ENCODE assay signal across 8 cellular contexts in the genomic region with DNA sequence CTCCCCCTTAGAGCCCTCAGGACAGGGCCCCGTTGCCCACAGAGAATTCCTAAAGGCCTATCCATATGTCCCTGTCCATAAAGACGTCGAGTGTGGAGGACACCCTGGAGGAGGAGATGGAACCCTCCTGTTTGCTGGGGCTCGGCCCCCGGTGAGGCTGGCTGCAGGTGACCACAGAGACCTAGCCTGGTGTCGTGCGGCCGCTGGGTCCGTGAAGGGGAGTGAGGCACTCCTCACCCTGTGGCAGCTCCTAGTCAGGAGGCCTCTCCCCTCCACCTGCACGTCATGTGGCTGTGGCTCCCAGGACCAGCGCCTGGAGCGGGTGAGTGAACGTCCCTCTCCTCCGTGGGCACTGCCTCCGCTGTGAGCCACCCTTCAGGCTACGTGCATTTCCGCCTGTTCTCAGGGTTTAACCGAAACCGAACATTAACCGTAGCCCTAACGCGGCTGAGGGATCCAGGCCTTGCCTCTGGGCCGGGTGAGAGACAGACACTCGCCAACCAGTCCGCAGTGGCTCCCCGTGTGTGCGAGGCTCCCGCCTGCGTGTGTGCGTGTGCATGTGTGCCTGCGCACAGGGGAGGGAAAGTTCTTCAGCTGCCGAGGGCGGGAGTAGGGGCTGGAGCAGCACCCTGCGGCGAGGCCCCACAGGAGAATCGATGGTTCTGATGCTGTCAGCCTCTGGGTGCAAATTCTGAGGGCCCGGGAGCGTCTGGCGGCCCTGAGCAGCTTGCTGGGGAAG. TPM values are rescaled to one million over a fixed set of nuclear protein-coding genes. Genes with fewer than 3 reads are reported as not detected.
DNase-seq lines count a peak whose midpoint lies in the region; ATAC-seq and TF ChIP-seq lines count a peak whose summit lies in the region.

No MANE protein-coding gene starts in this region.

- no peak for TF ChIP-seq CTCF in coronary artery (IDR thresholded peaks at IDR 0.05)
- TF ChIP-seq CTCF in omental fat pad (IDR thresholded peaks at IDR 0.05): no peak

- H2AFZ ChIP-seq in neuronal stem cell (ENCODE audit: low read length): peak overlapping the region; percentile 53

- peak overlapping the region; percentile 91 for H3K18ac ChIP-seq in neuronal stem cell (ENCODE audit: low read length)

- H4K8ac ChIP-seq in neuronal stem cell (ENCODE audit: low read depth, low read length): peak overlapping the region; percentile 97

- no CpG with 5 or more reads among the region's 39 CpGs for WGBS in neuronal stem cell (ENCODE audit: extremely low coverage in 2 of 2, insufficient read length in 2 of 2, insufficient replicate concordance in 1 of 2), 2 donors

- peak overlapping the region; percentile 44 for H3K14ac ChIP-seq in neuronal stem cell (ENCODE audit: low read length)

- peak overlapping the region; percentile 1; the same call in 1 of the 2 replicates for H3K9ac ChIP-seq in ES-I3 (ENCODE audit: low read depth, low read length)
- peak overlapping the region; percentile 63 for H3K9ac ChIP-seq in neuronal stem cell (ENCODE audit: low read depth, low read length, poor library complexity)

- peak overlapping the region; percentile 93 for H3K4ac ChIP-seq in neuronal stem cell (ENCODE audit: low read length)

- H3K27me3 ChIP-seq in neuronal stem cell (ENCODE audit: control insufficient read depth in 3 of 3, insufficient read depth in 3 of 3, low read depth in 1 of 3, low read length in 3 of 3): peaks cover 0 to 25% (median 0%) of the 10 kb centered on the region in 3 experiments

- H2BK15ac ChIP-seq in neuronal stem cell (ENCODE audit: low read length): peak overlapping the region; percentile 87

- DNase-seq in MV-4-11 (lab: John Stamatoyannopoulos, UW): peak; percentile 55
- no peak for DNase-seq in coronary artery (ENCODE audit: low spot score)
- DNase-seq in neuronal stem cell (ENCODE audit: low spot score): no peak
- no peak for DNase-seq in omental fat pad (ENCODE audit: low spot score)
- DNase-seq in OCI-M1 (lab: John Stamatoyannopoulos, UW): no peak
- DNase-seq in RKO (ENCODE audit: low spot score): no peak
- no peak for DNase-seq in COR-L47 (lab: John Stamatoyannopoulos, UW)

- H2BK5ac ChIP-seq in neuronal stem cell (ENCODE audit: low read length): peak overlapping the region; percentile 78

- peak overlapping the region; percentile 93 for H3K23ac ChIP-seq in neuronal stem cell (ENCODE audit: low read depth, low read length, poor library complexity)

- no peak overlapping the region for H4K91ac ChIP-seq in neuronal stem cell (ENCODE audit: low read depth, low read length, poor library complexity)

- H3K4me1 ChIP-seq in ES-I3 (ENCODE audit: insufficient read depth, low read length) (peaks cover 16% of the 10 kb centered on the region; the same call in 1 of the 2 replicates), neuronal stem cell (ENCODE audit: control insufficient read depth in 2 of 2, insufficient read depth in 1 of 2, low read depth in 1 of 2, low read length in 2 of 2) (peaks cover 15 to 34% of the 10 kb centered on the region in 2 donors)

- no peak for ATAC-seq in omental fat pad (ENCODE audit: low FRiP score)

- peak overlapping the region; percentile 6 for H3K4me3 ChIP-seq in coronary artery
- H3K4me3 ChIP-seq in neuronal stem cell (ENCODE audit: low read length in 2 of 2): peak overlapping the region in 1 of 2 donors; percentile 28

- H2BK12ac ChIP-seq in neuronal stem cell (ENCODE audit: low read length): peak overlapping the region; percentile 59

- peak overlapping the region; percentile 89 for H2BK120ac ChIP-seq in neuronal stem cell (ENCODE audit: low read depth, low read length)

- no peaks in the 10 kb centered on the region for H3K9me3 ChIP-seq in ES-I3 (ENCODE audit: control insufficient read depth, insufficient read depth, low read length)
- no peaks in the 10 kb centered on the region for H3K9me3 ChIP-seq in neuronal stem cell (replicated peaks in 1 of 2; ENCODE audit: control insufficient read depth in 2 of 2, insufficient read depth in 1 of 2, low read depth in 1 of 2, low read length in 2 of 2)

- H3K27ac ChIP-seq in coronary artery (peak overlapping the region in 1 of 2 donors; percentile 74), neuronal stem cell (replicated peaks; ENCODE audit: low read length) (no peak overlapping the region)

- H3K4me2 ChIP-seq in neuronal stem cell (ENCODE audit: insufficient read depth, low read length, poor library complexity, severe bottlenecking): no peak overlapping the region

- no peaks in the 10 kb centered on the region for H3K36me3 ChIP-seq in ES-I3 (ENCODE audit: insufficient read depth, low read length)
- no peaks in the 10 kb centered on the region for H3K36me3 ChIP-seq in neuronal stem cell (replicated peaks in 1 of 2; ENCODE audit: control insufficient read depth in 2 of 2, insufficient read depth in 2 of 2, low read length in 2 of 2)

- H3K79me1 ChIP-seq in neuronal stem cell (ENCODE audit: low read depth, low read length): no peaks in the 10 kb centered on the region

- peak overlapping the region; percentile 99 for H2AK5ac ChIP-seq in neuronal stem cell (ENCODE audit: low read depth, low read length)

RNA-seq across cellular contexts. Expression of a gene that starts 5.9 kb away (rescaled TPM):
- polyA plus RNA-seq in neuronal stem cell (2013, experiment 1 of 2): 111 TPM
- 113 TPM for polyA plus RNA-seq in neuronal stem cell (2013, experiment 2 of 2)
- 10 to 100 TPM; 20.5 to 34.8 (median 23.4) TPM for total RNA-seq in omental fat pad

RNA-seq across cellular contexts. Expression of a gene that starts 7.6 kb away (rescaled TPM):
- 0.13 TPM for polyA plus RNA-seq in neuronal stem cell (2013, experiment 1 of 2)
- 0.08 TPM for polyA plus RNA-seq in neuronal stem cell (2013, experiment 2 of 2)
- total RNA-seq in omental fat pad: 10 to 100 TPM in 1 of 4 donors, 1 to 10 TPM in 3; 2.9 to 16.7 (median 7.7) TPM

RNA-seq across cellular contexts. Expression of a gene that starts 21.1 kb away (rescaled TPM):
- 0.14 TPM for polyA plus RNA-seq in neuronal stem cell (2013, experiment 1 of 2)
- 0.25 TPM for polyA plus RNA-seq in neuronal stem cell (2013, experiment 2 of 2)
- total RNA-seq in omental fat pad: 1 to 10 TPM in 1 of 4 donors, under 1 TPM in 3; 0.37 to 6.5 (median 0.68) TPM

RNA-seq across cellular contexts. Expression of a gene that starts 22.3 kb away (rescaled TPM):
- polyA plus RNA-seq in neuronal stem cell (2013, experiment 1 of 2): 7.9 TPM
- 8.0 TPM for polyA plus RNA-seq in neuronal stem cell (2013, experiment 2 of 2)
- total RNA-seq in omental fat pad: 10 to 100 TPM; 14.0 to 45.1 (median 29.3) TPM

RNA-seq across cellular contexts. Expression of a gene that starts 22.8 kb away (rescaled TPM):
- polyA plus RNA-seq in neuronal stem cell (2013, experiment 1 of 2): 2.6 TPM
- polyA plus RNA-seq in neuronal stem cell (2013, experiment 2 of 2): 2.5 TPM
- 1 to 10 TPM in 3 of 4 donors, under 1 TPM in 1; 0.96 to 4.4 (median 1.4) TPM for total RNA-seq in omental fat pad
